1 cellular context compared by ENCODE assay signal in the genomic region with DNA sequence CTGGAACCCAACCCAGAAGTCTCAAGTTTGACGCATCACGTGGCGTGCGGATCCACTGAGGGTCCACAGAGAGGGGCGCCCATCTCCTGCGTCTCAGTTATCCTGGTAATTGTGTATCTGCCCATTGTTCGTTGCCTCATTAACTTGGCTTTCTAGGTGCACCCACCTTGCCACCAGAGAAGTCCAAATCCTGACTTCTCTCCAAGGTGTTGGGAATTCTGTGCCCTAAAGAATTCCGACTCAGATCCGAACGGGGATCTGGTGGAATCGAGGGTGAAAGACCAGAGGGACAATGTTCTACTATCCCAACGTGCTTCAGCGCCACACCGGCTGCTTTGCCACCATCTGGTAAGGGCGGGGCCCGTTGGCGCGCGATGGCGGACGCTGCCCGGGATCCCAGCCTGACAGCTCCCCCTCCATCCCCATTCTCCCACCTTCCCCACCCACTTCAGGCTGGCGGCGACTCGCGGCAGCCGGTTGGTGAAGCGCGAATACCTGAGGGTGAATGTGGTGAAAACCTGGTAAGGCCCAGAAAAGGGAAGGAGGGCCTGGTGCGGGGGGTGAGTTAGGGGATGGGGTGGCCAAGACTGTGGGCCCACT.
TF ChIP-seq lines count a peak whose summit lies in the region.

No MANE protein-coding gene starts in this region.

TF ChIP-seq in WTC11, 78 proteins besides CTCF, POLR2A, EP300 and RAD21 (continued from another document):
- 0 out of 2 replicates have a peak, but pooled peaks have one; percentile 7 for TF ChIP-seq ARID4B (CRISPR knock-in tag; IDR thresholded peaks at IDR 0.05; ENCODE audit: borderline replicate concordance)
- TF ChIP-seq JAZF1 (CRISPR knock-in tag; IDR thresholded peaks at IDR 0.05): no peak
- TF ChIP-seq NFYB (CRISPR knock-in tag; conservative IDR thresholded peaks at IDR 0.05; ENCODE audit: low read depth): no peak
- TF ChIP-seq, protein P1, sequence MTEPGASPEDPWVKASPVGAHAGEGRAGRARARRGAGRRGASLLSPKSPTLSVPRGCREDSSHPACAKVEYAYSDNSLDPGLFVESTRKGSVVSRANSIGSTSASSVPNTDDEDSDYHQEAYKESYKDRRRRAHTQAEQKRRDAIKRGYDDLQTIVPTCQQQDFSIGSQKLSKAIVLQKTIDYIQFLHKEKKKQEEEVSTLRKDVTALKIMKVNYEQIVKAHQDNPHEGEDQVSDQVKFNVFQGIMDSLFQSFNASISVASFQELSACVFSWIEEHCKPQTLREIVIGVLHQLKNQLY (CRISPR knock-in tag; IDR thresholded peaks at IDR 0.05): no peak
- TF ChIP-seq, protein P2, sequence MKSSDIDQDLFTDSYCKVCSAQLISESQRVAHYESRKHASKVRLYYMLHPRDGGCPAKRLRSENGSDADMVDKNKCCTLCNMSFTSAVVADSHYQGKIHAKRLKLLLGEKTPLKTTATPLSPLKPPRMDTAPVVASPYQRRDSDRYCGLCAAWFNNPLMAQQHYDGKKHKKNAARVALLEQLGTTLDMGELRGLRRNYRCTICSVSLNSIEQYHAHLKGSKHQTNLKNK (CRISPR knock-in tag; IDR thresholded peaks at IDR 0.05): no peak
- TF ChIP-seq ZNF396 (CRISPR knock-in tag; IDR thresholded peaks at IDR 0.05; ENCODE audit: borderline replicate concordance): no peak
- TF ChIP-seq MAX (CRISPR knock-in tag; IDR thresholded peaks at IDR 0.05): peak; percentile 63; the same call in 1 of the 2 replicates
- no peak for TF ChIP-seq ZNF281 (CRISPR knock-in tag; IDR thresholded peaks at IDR 0.05)
- no peak for TF ChIP-seq NR1H2 (CRISPR knock-in tag; IDR thresholded peaks at IDR 0.05)
